ENCODE assay signal across 20 cellular contexts in the genomic region with DNA sequence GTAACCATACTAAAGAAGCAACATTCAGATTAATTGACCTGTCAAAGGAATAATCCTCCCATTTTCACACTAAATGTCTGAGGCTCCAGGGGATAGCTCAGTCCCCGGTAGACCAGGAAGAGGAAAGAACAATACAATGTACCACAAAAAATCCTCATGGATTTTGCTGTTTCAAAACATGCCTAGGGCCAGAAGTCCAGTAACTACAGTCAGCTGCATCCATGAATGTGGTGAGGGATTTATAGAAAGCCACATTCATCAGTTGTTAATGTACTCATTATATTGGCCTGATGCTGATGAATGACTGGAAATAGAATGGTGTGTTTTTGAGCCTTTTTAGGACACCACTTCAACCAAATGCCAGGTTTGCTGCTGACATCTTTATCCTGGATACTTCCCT.
"Had no signal": no experiment of that assay in that cellular context is flagged by ENCODE, and none has a peak within 500 bp of the region (broad histone marks: within the 10 kb centered on the region; RNA-seq: fewer than 3 reads in every experiment).

No MANE protein-coding gene starts in this region.

- H3K4me3 Mint-ChIP-seq: IgD-negative memory B cell had no signal

- H3K27ac ChIP-seq: HL-60, KMS-11, RWPE1 had no signal

- H3K4me3 ChIP-seq: K562 had no signal

- DNase-seq: Kasumi-1, MM.1S, NCI-H1092 treated with DMSO at 0.1 percent for 48 hours, NCI-H1436, NCI-H187, NCI-H2029, NCI-H2081 treated with DMSO at 0.1 percent for 48 hours, NCI-H2171, NCI-H226, NCI-H446, NCI-H510A, NCI-H524 treated with DMSO at 0.1 percent for 48 hours, NCI-H774, SHP77 had no signal

- H3K27me3 Mint-ChIP-seq: IgD-negative memory B cell had no signal

- ATAC-seq: K562, SK-N-SH treated with all-trans-retinoic acid at 6 μM for 48 hours had no signal

- H3K27ac Mint-ChIP-seq: IgD-negative memory B cell had no signal
